ENCODE assay signal across 12 cellular contexts in the genomic region with DNA sequence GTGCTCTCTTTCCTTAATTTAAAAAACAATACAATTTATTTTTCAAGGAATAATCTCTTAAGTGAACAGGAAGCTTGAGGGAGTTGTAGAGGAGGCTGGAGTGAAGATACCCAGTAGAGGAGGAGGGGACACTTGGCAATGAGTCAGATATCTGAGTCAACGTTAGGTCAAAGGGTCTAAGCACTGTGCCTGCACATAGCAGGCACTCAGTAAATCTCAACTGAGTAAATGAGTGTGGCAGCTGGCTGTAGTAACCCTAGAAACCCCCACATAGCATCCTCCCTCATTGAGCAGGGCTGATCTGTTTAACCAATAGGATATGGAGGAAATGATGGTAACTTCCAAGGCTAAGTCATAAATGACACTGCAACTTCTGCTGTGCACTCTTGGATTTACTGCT.
A peak's percentile ranks its signal among the peaks of the same experiment; 100 is the strongest.
DNase-seq lines count a peak whose midpoint lies in the region; ATAC-seq and TF ChIP-seq lines count a peak whose summit lies in the region.
"Had no signal": no experiment of that assay in that cellular context is flagged by ENCODE, and none has a peak within 500 bp of the region (broad histone marks: within the 10 kb centered on the region; RNA-seq: fewer than 3 reads in every experiment).

No MANE protein-coding gene starts in this region.

- H3K4me3 ChIP-seq in mesenchymal stem cell (ENCODE audit: insufficient read depth in 1 of 2, low read depth in 1 of 2, low read length in 2 of 2) (peak overlapping the region in 1 of 2 experiments; percentile 13), aorta (ENCODE audit: low read length in 2 of 2) (no peak overlapping the region)

- peak overlapping the region in 1 of 2 experiments; percentile 77 for H3K18ac ChIP-seq in mesenchymal stem cell (ENCODE audit: low read depth in 1 of 2, low read length in 2 of 2)

- H2BK15ac ChIP-seq in mesenchymal stem cell (ENCODE audit: low read depth, poor library complexity, severe bottlenecking), result no peak overlapping the region

- no peaks in the 10 kb centered on the region for H3K27me3 ChIP-seq in mesenchymal stem cell (ENCODE audit: control insufficient read depth in 1 of 2, insufficient read depth in 1 of 2, low read length in 2 of 2)
- H3K27me3 ChIP-seq in aorta (ENCODE audit: control insufficient read depth in 1 of 2, insufficient read depth in 2 of 2, low read length in 1 of 2), result no peaks in the 10 kb centered on the region

- no peaks in the 10 kb centered on the region for H3K9me3 ChIP-seq in mesenchymal stem cell (ENCODE audit: control insufficient read depth, low read length)
- H3K9me3 ChIP-seq in aorta (ENCODE audit: control insufficient read depth, low read length), result no peaks in the 10 kb centered on the region

- WGBS in mesenchymal stem cell, result 0% methylated on average over 1 of the region's 1 CpG
- WGBS in aorta, 2 donors, result 36 to 49% methylated on average over 1 of the region's 1 CpG

- H2BK120ac ChIP-seq in mesenchymal stem cell (ENCODE audit: low read depth, low read length), result no peak overlapping the region

- ATAC-seq in GM18520 (IDR thresholded peaks at IDR 0.05; ENCODE audit: unreplicated experiment) (peak; percentile 33), HG03097 (IDR thresholded peaks at IDR 0.05; ENCODE audit: low FRiP score, unreplicated experiment) (peak; percentile 36), SK-N-SH treated with all-trans-retinoic acid at 6 μM for 48 hours (peak; percentile 53; the same call in 2 of the 3 replicates), aorta (ENCODE audit: low FRiP score) (no peak)
- ATAC-seq: left cardiac atrium had no signal

- no peak overlapping the region for H4K8ac ChIP-seq in mesenchymal stem cell (ENCODE audit: low read length)

- peak overlapping the region in 1 of 2 experiments; percentile 84 for H2BK12ac ChIP-seq in mesenchymal stem cell (ENCODE audit: low read length in 2 of 2)

- no peaks in the 10 kb centered on the region for H3K79me1 ChIP-seq in mesenchymal stem cell (replicated peaks; ENCODE audit: low read length, poor library complexity, severe bottlenecking)

- H3K4me1 ChIP-seq in mesenchymal stem cell (ENCODE audit: control insufficient read depth, insufficient read depth, low read depth, low read length), result peaks cover 5% of the 10 kb centered on the region
- no peaks in the 10 kb centered on the region for H3K4me1 ChIP-seq in aorta (ENCODE audit: control insufficient read depth in 1 of 2, insufficient read depth in 2 of 2, low read length in 2 of 2)

- H3K36me3 ChIP-seq in mesenchymal stem cell (ENCODE audit: control insufficient read depth in 1 of 2, insufficient read depth in 2 of 2, low read depth in 1 of 2, low read length in 2 of 2) (no peaks in the 10 kb centered on the region), aorta (ENCODE audit: control insufficient read depth in 1 of 2, insufficient read depth in 2 of 2, low read length in 1 of 2) (no peaks in the 10 kb centered on the region)

- H3K27ac ChIP-seq in mesenchymal stem cell (ENCODE audit: low read length, poor library complexity, severe bottlenecking) (no peak overlapping the region), aorta (ENCODE audit: low read depth in 1 of 2, low read length in 2 of 2) (no peak overlapping the region)

- intact Hi-C loops in aorta (cut with DNase I), result no loop called here

- H3K4ac ChIP-seq in mesenchymal stem cell (ENCODE audit: low read depth in 1 of 2, low read length in 2 of 2), result no peak overlapping the region

- H2AK5ac ChIP-seq in mesenchymal stem cell (ENCODE audit: low read length, severe bottlenecking), result no peak overlapping the region

- no peak overlapping the region for H4K91ac ChIP-seq in mesenchymal stem cell (ENCODE audit: low read length)

- H3K4me2 ChIP-seq in mesenchymal stem cell (ENCODE audit: low read length, poor library complexity, severe bottlenecking), result no peak overlapping the region

- peak overlapping the region; percentile 39 for H3K9ac ChIP-seq in mesenchymal stem cell (ENCODE audit: low read length)

- H2BK5ac ChIP-seq in mesenchymal stem cell (ENCODE audit: low read depth, low read length, poor library complexity, severe bottlenecking), result no peak overlapping the region

- H2AFZ ChIP-seq in mesenchymal stem cell (ENCODE audit: low read depth, low read length), result no peak overlapping the region

- no peak overlapping the region for H3K23ac ChIP-seq in mesenchymal stem cell (ENCODE audit: low read length in 2 of 2)

- peak; percentile 98 for DNase-seq in mesenchymal stem cell
- DNase-seq in NCI-H2171 treated with DMSO at 0.1 percent for 48 hours (lab: John Stamatoyannopoulos, UW), result no peak
- no peak for DNase-seq in activated CD4-positive, CD25-positive, alpha-beta regulatory T cell (lab: John Stamatoyannopoulos, UW)
- DNase-seq in aorta, result no peak
- no peak for DNase-seq in amygdala (lab: John Stamatoyannopoulos, UW)
- DNase-seq: activated CD8-positive, alpha-beta memory T cell treated with anti-CD3 and anti-CD28 coated beads for 24 hours; left cardiac atrium; retina; stimulated activated naive CD4-positive, alpha-beta T cell treated with Interleukin-2 at 50 U/mL for 16 hours had no signal

- H3K14ac ChIP-seq in mesenchymal stem cell (ENCODE audit: low read length in 2 of 2), result no peak overlapping the region

TF ChIP-seq in SK-N-SH treated with all-trans-retinoic acid at 6 μM for 48 hours, 23 proteins besides CTCF, POLR2A, EP300 and RAD21:
- TF ChIP-seq, protein P1, sequence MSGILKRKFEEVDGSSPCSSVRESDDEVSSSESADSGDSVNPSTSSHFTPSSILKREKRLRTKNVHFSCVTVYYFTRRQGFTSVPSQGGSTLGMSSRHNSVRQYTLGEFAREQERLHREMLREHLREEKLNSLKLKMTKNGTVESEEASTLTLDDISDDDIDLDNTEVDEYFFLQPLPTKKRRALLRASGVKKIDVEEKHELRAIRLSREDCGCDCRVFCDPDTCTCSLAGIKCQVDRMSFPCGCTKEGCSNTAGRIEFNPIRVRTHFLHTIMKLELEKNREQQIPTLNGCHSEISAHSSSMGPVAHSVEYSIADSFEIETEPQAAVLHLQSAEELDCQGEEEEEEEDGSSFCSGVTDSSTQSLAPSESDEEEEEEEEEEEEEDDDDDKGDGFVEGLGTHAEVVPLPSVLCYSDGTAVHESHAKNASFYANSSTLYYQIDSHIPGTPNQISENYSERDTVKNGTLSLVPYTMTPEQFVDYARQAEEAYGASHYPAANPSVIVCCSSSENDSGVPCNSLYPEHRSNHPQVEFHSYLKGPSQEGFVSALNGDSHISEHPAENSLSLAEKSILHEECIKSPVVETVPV (CRISPR knock-in tag; IDR thresholded peaks at IDR 0.05), result no peak
- TF ChIP-seq BACH2 (CRISPR knock-in tag; IDR thresholded peaks at IDR 0.05; ENCODE audit: borderline replicate concordance), result no peak
